In the genomic region with DNA sequence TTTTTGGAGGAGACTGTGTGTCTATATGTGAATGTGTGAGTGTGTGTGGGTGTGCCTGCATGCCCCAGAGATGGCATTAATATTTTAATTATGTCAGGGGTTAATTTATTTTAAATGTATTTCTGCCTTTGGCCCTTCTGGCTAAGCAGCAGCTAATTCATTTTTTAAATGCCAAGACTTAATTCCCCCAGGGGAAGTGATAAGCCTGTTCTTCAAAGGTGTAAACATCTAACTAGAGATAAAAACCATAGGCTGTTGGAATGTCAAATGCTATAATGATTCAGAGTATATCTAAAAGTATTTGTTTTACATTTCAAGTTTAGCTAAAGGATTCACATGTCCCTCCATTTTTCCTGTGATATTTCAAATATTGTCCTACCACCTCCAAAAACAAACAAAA, we compare ENCODE assay signal across 4 cellular contexts.
"Had no signal": no experiment of that assay in that cellular context is flagged by ENCODE, and none has a peak within 500 bp of the region (broad histone marks: within the 10 kb centered on the region; RNA-seq: fewer than 3 reads in every experiment).

No MANE protein-coding gene starts in this region.

- H3K4me3 Mint-ChIP-seq: GM23338, H9 had no signal

- DNase-seq: H9, HCEC 1CT, IMR-90 had no signal

- H3K4me1 Mint-ChIP-seq: GM23338, H9 had no signal

- H3K4me3 ChIP-seq: GM23338 had no signal

- H3K4me2 ChIP-seq: GM23338 had no signal

- H3K27ac Mint-ChIP-seq: GM23338, H9 had no signal

- H2AFZ ChIP-seq: GM23338 had no signal
